In genomic region chr19:3483226-3483628, GRCh38 we compare ENCODE assay signal across 30 cellular contexts. TPM values are rescaled to one million over a fixed set of nuclear protein-coding genes. Genes with fewer than 3 reads are reported as not detected.
DNase-seq lines count a peak whose midpoint lies in the region; ATAC-seq and TF ChIP-seq lines count a peak whose summit lies in the region.
"Had no signal": no experiment of that assay in that cellular context is flagged by ENCODE, and none has a peak within 500 bp of the region (broad histone marks: within the 10 kb centered on the region; RNA-seq: fewer than 3 reads in every experiment).

TSS of gene SMIM44 (minus strand) at chr19:3483441. CDS start at chr19:3483403, 38 bp downstream.

- no peaks in the 10 kb centered on the region for H3K9me3 ChIP-seq in SJCRH30 (replicated peaks)
- H3K9me3 ChIP-seq in mesenchymal stem cell (ENCODE audit: control insufficient read depth, low read length): no peaks in the 10 kb centered on the region
- H3K9me3 ChIP-seq: BLaER1 treated with 17β-estradiol and CSF1 and Interleukin-3, amounts not matched to agents 10 nM and 100 nM; ovary; sigmoid colon; SJSA1; testis had no signal

- WGBS in mesenchymal stem cell: 93% methylated on average over 24 of the region's 33 CpGs

- no peak within 1 kb of the TSS for H2AK5ac ChIP-seq in mesenchymal stem cell (ENCODE audit: low read length, severe bottlenecking)

- H3K36me3 ChIP-seq in SJCRH30 (no peaks in the 10 kb centered on the region), mesenchymal stem cell (ENCODE audit: control insufficient read depth in 1 of 2, insufficient read depth in 2 of 2, low read depth in 1 of 2, low read length in 2 of 2) (peaks cover 3 to 5% of the 10 kb centered on the region in 2 experiments)
- H3K36me3 ChIP-seq: ovary, sigmoid colon, SJSA1 had no signal

- no peak within 1 kb of the TSS for H4K8ac ChIP-seq in mesenchymal stem cell (ENCODE audit: low read length)

- DNase-seq in COLO668 (lab: John Stamatoyannopoulos, UW; ENCODE audit: unreplicated experiment) (peak; percentile 66), SJCRH30 (no peak), mesenchymal stem cell (no peak), NCI-H2107 (lab: John Stamatoyannopoulos, UW) (no peak), GM13977 (ENCODE audit: low spot score) (no peak)
- DNase-seq: activated CD4-positive, alpha-beta memory T cell treated with anti-CD3 and anti-CD28 coated beads, Interleukin-2, amount 10 ng/mL, durations not matched to agents 7 days and 5 days; activated T-cell treated with anti-CD3 and anti-CD28 coated beads, Interleukin-2, amount 50 U/mL, for 1 hour; amniotic stem cell; GF-D8; hippocampal formation; naive thymus-derived CD8-positive, alpha-beta T cell; NCI-H2029 treated with DMSO at 0.1 percent for 48 hours; NCI-H510A treated with DMSO at 0.1 percent for 48 hours; ovary; sigmoid colon; T-helper 17 cell; testis had no signal

- no peak within 1 kb of the TSS for H3K23ac ChIP-seq in mesenchymal stem cell (ENCODE audit: low read length in 2 of 2)

- H3K14ac ChIP-seq in mesenchymal stem cell (ENCODE audit: low read length in 2 of 2): no peak within 1 kb of the TSS

- in situ Hi-C loops in GM13977 (cut with MboI; ENCODE audit: low pct_unique_long_range_greater_than_20kb, low sequenced_read_pairs, unreplicated experiment): loop anchor here (25.0 kb wide), 1 partner anchor 521 kb away; no protein-coding TSS in a partner anchor

- H2AFZ ChIP-seq in mesenchymal stem cell (ENCODE audit: low read depth, low read length): no peak within 1 kb of the TSS

- TF ChIP-seq RAD21 in Ishikawa (IDR thresholded peaks at IDR 0.05; ENCODE audit: low read depth): no peak

- H3K27ac ChIP-seq in SJCRH30 (no peak within 1 kb of the TSS), mesenchymal stem cell (ENCODE audit: low read length, poor library complexity, severe bottlenecking) (no peak within 1 kb of the TSS)
- H3K27ac ChIP-seq: BLaER1 treated with 17β-estradiol and CSF1 and Interleukin-3, amounts not matched to agents 10 nM and 100 nM; epithelial cell of prostate; KMS-11; ovary; sigmoid colon; SJSA1; testis had no signal

- no peak within 1 kb of the TSS for H3K4ac ChIP-seq in mesenchymal stem cell (ENCODE audit: low read depth in 1 of 2, low read length in 2 of 2)

- no peak within 1 kb of the TSS for H2BK5ac ChIP-seq in mesenchymal stem cell (ENCODE audit: low read depth, low read length, poor library complexity, severe bottlenecking)

- H3K4me1 ChIP-seq in SJCRH30 (peaks cover 3% of the 10 kb centered on the region; the same call in 1 of the 2 replicates), mesenchymal stem cell (ENCODE audit: control insufficient read depth, insufficient read depth, low read depth, low read length) (peaks cover 8% of the 10 kb centered on the region)
- H3K4me1 ChIP-seq: sigmoid colon, testis had no signal

- no peak for TF ChIP-seq EP300 in Ishikawa (IDR thresholded peaks at IDR 0.05; ENCODE audit: borderline replicate concordance)

- H3K9ac ChIP-seq in mesenchymal stem cell (ENCODE audit: low read length): no peak within 1 kb of the TSS
- H3K9ac ChIP-seq: KMS-11 had no signal

- H3K4me2 ChIP-seq in mesenchymal stem cell (ENCODE audit: low read length, poor library complexity, severe bottlenecking): no peak within 1 kb of the TSS
- H3K4me2 ChIP-seq: KMS-11 had no signal

- no peak for ATAC-seq in HG02798 (IDR thresholded peaks at IDR 0.05; ENCODE audit: poor library complexity, unreplicated experiment)
- ATAC-seq in HG03442 (IDR thresholded peaks at IDR 0.05; ENCODE audit: unreplicated experiment): no peak
- ATAC-seq: naive thymus-derived CD8-positive, alpha-beta T cell; T-helper 17 cell; WTC11 had no signal

- H3K27me3 ChIP-seq in SJCRH30: peaks cover 38% of the 10 kb centered on the region
- peaks cover 19 to 54% of the 10 kb centered on the region in 2 experiments for H3K27me3 ChIP-seq in mesenchymal stem cell (ENCODE audit: control insufficient read depth in 1 of 2, insufficient read depth in 1 of 2, low read length in 2 of 2)
- H3K27me3 ChIP-seq: ovary, testis had no signal

- no peak within 1 kb of the TSS for H2BK12ac ChIP-seq in mesenchymal stem cell (ENCODE audit: low read length in 2 of 2)

- peak within 1 kb of the TSS in 1 of 2 experiments; percentile 44 for H3K18ac ChIP-seq in mesenchymal stem cell (ENCODE audit: low read depth in 1 of 2, low read length in 2 of 2)

- peak within 1 kb of the TSS; percentile 38 for H2BK15ac ChIP-seq in mesenchymal stem cell (ENCODE audit: low read depth, poor library complexity, severe bottlenecking)

- H4K91ac ChIP-seq in mesenchymal stem cell (ENCODE audit: low read length): peak within 1 kb of the TSS; percentile 28

- no peak for TF ChIP-seq CTCF in GM13977 (IDR thresholded peaks at IDR 0.05; ENCODE audit: extremely low read depth, insufficient read depth, missing control alignments)

- H2BK120ac ChIP-seq in mesenchymal stem cell (ENCODE audit: low read depth, low read length): no peak within 1 kb of the TSS

- H3K4me3 ChIP-seq in SJCRH30: peak within 1 kb of the TSS; percentile 17; the same call in 1 of the 2 replicates
- H3K4me3 ChIP-seq in mesenchymal stem cell (ENCODE audit: insufficient read depth in 1 of 2, low read depth in 1 of 2, low read length in 2 of 2): no peak within 1 kb of the TSS
- H3K4me3 ChIP-seq: BLaER1 treated with 17β-estradiol and CSF1 and Interleukin-3, amounts not matched to agents 10 nM and 100 nM; lung; ovary; sigmoid colon; SJSA1; testis had no signal

- H3K79me1 ChIP-seq in mesenchymal stem cell (replicated peaks; ENCODE audit: low read length, poor library complexity, severe bottlenecking): no peaks in the 10 kb centered on the region

TF ChIP-seq in Ishikawa, 13 proteins besides CTCF, POLR2A, EP300 and RAD21:
- TF ChIP-seq YY1 (IDR thresholded peaks at IDR 0.05; ENCODE audit: low read depth): no peak
- TF ChIP-seq ZBTB7A (IDR thresholded peaks at IDR 0.05; ENCODE audit: low read depth): 0 out of 2 replicates have a peak, but pooled peaks have one; percentile 22
- no peak for TF ChIP-seq CEBPB (IDR thresholded peaks at IDR 0.05)
- no peak for TF ChIP-seq TAF1 (IDR thresholded peaks at IDR 0.05; ENCODE audit: low read depth)

RNA-seq across cellular contexts. Expression of gene SMIM44, which starts in this region (rescaled TPM):
- total RNA-seq in SJCRH30 (2014; rRNA removed; shearing (Covaris generic)): not detected in 2 replicates
- polyA plus RNA-seq in mesenchymal stem cell (2013, experiment 1 of 2): not detected
- polyA plus RNA-seq in mesenchymal stem cell (2013, experiment 2 of 2): not detected
- total RNA-seq: activated CD4-positive, alpha-beta memory T cell treated with anti-CD3 and anti-CD28 coated beads, Interleukin-2, amount 10 ng/mL, durations not matched to agents 7 days and 5 days; cardiac septum; dermis microvascular lymphatic vessel endothelial cell; fibroblast of villous mesenchyme; H1; lung; naive thymus-derived CD8-positive, alpha-beta T cell; sigmoid colon; SJSA1; T-helper 17 cell; testis; WTC11 had no signal
- polyA plus RNA-seq: H1; lung; naive thymus-derived CD8-positive, alpha-beta T cell; ovary had no signal
